26 cellular contexts compared by ENCODE assay signal in genomic region chr3:73010158-73010557, GRCh38. TPM values are rescaled to one million over a fixed set of nuclear protein-coding genes. Genes with fewer than 3 reads are reported as not detected.
DNase-seq lines count a peak whose midpoint lies in the region; ATAC-seq, FAIRE-seq and TF ChIP-seq lines count a peak whose summit lies in the region.
"Had no signal": no experiment of that assay in that cellular context is flagged by ENCODE, and none has a peak within 500 bp of the region (broad histone marks: within the 10 kb centered on the region; RNA-seq: fewer than 3 reads in every experiment).

No MANE protein-coding gene starts in this region.

- peaks cover 100% of the 10 kb centered on the region for H3K79me2 ChIP-seq in HepG2 (ENCODE audit: insufficient read depth, low read length)
- peaks cover 95% of the 10 kb centered on the region for H3K79me2 ChIP-seq in PC-9 (ENCODE audit: low read depth)

- FAIRE-seq in HepG2 (lab: Jason Lieb, UNC) = no peak
- FAIRE-seq: endothelial cell of umbilical vein, GM19239 had no signal

- no peak overlapping the region for H3K9ac ChIP-seq in HepG2 (ENCODE audit: insufficient read depth, low read depth, low read length)

- WGBS in HepG2 (ENCODE audit: low lambda C conversion rate) = 94% methylated on average over 6 of the region's 6 CpGs
- 93% methylated on average over 6 of the region's 6 CpGs for WGBS in right lobe of liver (ENCODE audit: insufficient coverage, low coverage, low lambda C conversion rate, missing lambda C conversion rate)

- H3K27ac Mint-ChIP-seq in WTC11 = peak overlapping the region; percentile 54; the same call in 1 of the 2 replicates

- no peak for TF ChIP-seq POLR2A in HepG2 (IDR thresholded peaks at IDR 0.05; ENCODE audit: insufficient read depth in 1 of 2, low read depth in 2 of 2, low read length in 2 of 2)
- no peak for TF ChIP-seq POLR2A in right lobe of liver (IDR thresholded peaks at IDR 0.05)

- ATAC-seq in HepG2 (no peak), right lobe of liver (no peak), WTC11 (no peak), GM21529 (IDR thresholded peaks at IDR 0.05; ENCODE audit: unreplicated experiment) (no peak)
- ATAC-seq: activated CD4-positive, CD25-positive, alpha-beta regulatory T cell treated with anti-CD3 and anti-CD28 coated beads, Interleukin-2, amount 50 U/mL, for 24 hours; activated CD8-positive, alpha-beta T cell treated with anti-CD3 and anti-CD28 coated beads for 36 hours had no signal

- TF ChIP-seq EP300 in HepG2 (IDR thresholded peaks at IDR 0.05; ENCODE audit: low read depth in 2 of 2, low read length in 2 of 2) (no peak), HepG2 (CRISPR knock-in tag; IDR thresholded peaks at IDR 0.05; ENCODE audit: borderline replicate concordance) (no peak)

- peak overlapping the region; percentile 6 for H3K27ac ChIP-seq in HepG2 (ENCODE audit: extremely low read length, insufficient read depth, low read length)
- no peak overlapping the region for H3K27ac ChIP-seq in right lobe of liver
- peak overlapping the region; percentile 58 for H3K27ac ChIP-seq in substantia nigra (ENCODE audit: low read depth, low read length, poor library complexity, severe bottlenecking)
- no peak overlapping the region for H3K27ac ChIP-seq in PC-9
- H3K27ac ChIP-seq: thyroid gland had no signal

- 0 out of 2 replicates have a peak, but pooled peaks cover 2% of the 10 kb centered on the region for H3F3A ChIP-seq in PC-9 (ENCODE audit: insufficient read depth, low read depth)

- no peaks in the 10 kb centered on the region for H3K9me2 ChIP-seq in PC-9 (ENCODE audit: insufficient read depth)

- H3K27me3 Mint-ChIP-seq in WTC11 (ENCODE audit: low read depth) = no peaks in the 10 kb centered on the region
- H3K27me3 Mint-ChIP-seq: activated CD8-positive, alpha-beta T cell treated with anti-CD3 and anti-CD28 coated beads for 36 hours had no signal

- H3K4me1 Mint-ChIP-seq in WTC11 = peaks cover 51% of the 10 kb centered on the region

- no peaks in the 10 kb centered on the region for H3K9me3 ChIP-seq in HepG2 (ENCODE audit: low read length)
- no peaks in the 10 kb centered on the region for H3K9me3 ChIP-seq in right lobe of liver
- no peaks in the 10 kb centered on the region for H3K9me3 ChIP-seq in PC-9 (ENCODE audit: insufficient read depth, low read depth)
- H3K9me3 ChIP-seq: thyroid gland had no signal

- in situ Hi-C loops in HepG2 (cut with HindIII; ENCODE audit: extremely low pct_ligation_motif_present, low pct_unique_long_range_greater_than_20kb) = no loop called here

- no peak overlapping the region for H3K4me3 Mint-ChIP-seq in WTC11
- H3K4me3 Mint-ChIP-seq: activated CD8-positive, alpha-beta T cell treated with anti-CD3 and anti-CD28 coated beads for 36 hours had no signal

- peaks cover 6 to 34% of the 10 kb centered on the region in 2 experiments; a peak in 4 of 5 replicates for H3K36me3 ChIP-seq in HepG2 (replicated peaks in 1 of 2; ENCODE audit: control insufficient read depth in 1 of 2, insufficient read depth in 2 of 2, low read length in 2 of 2)
- H3K36me3 ChIP-seq in right lobe of liver = peaks cover 0 to 15% (median 0%) of the 10 kb centered on the region in 4 donors
- H3K36me3 ChIP-seq in PC-9 (ENCODE audit: low read depth) = no peaks in the 10 kb centered on the region

- CTCF ChIA-PET in HepG2 (lab: Yijun Ruan, JAX; ENCODE audit: low intra/inter-chr PET ratio, low total read pairs) (no interaction called here), WTC11 (lab: Charles Lee) (no interaction called here), PC-9 (lab: Charles Lee) (no interaction called here)

- H2AFZ ChIP-seq in HepG2 (ENCODE audit: low read length) = no peak overlapping the region
- H2AFZ ChIP-seq in PC-9 = no peak overlapping the region

- no peak for TF ChIP-seq RAD21 in HepG2 (CRISPR knock-in tag; IDR thresholded peaks at IDR 0.05)

- H3K36me3 Mint-ChIP-seq in WTC11 = peaks cover 23% of the 10 kb centered on the region

- H3K4me1 ChIP-seq in HepG2 (ENCODE audit: insufficient read depth, low read length) (peaks cover 68% of the 10 kb centered on the region), right lobe of liver (peaks cover 0 to 20% (median 0%) of the 10 kb centered on the region in 4 donors), PC-9 (replicated peaks; ENCODE audit: insufficient read depth) (no peaks in the 10 kb centered on the region)

- POLR2A ChIA-PET in HepG2 (lab: Yijun Ruan, JAX) = interaction anchor here (1.5 kb wide), 1 partner anchor 8 kb away, joined by 6 read pairs; no protein-coding TSS in a partner anchor
- POLR2A ChIA-PET in WTC11 (lab: Charles Lee) = no interaction called here
- POLR2A ChIA-PET in PC-9 (lab: Charles Lee; ENCODE audit: unreplicated experiment) = no interaction called here

- intact Hi-C loops in HepG2 (cut with micrococcal nuclease; ENCODE audit: unreplicated experiment) = no loop called here
- intact Hi-C loops in right lobe of liver (cut with DNase I) = no loop called here
- intact Hi-C loops in PC-9 (cut with micrococcal nuclease; ENCODE audit: unreplicated experiment) = no loop called here

- no peak overlapping the region for H3K4me3 ChIP-seq in HepG2 (replicated peaks in 1 of 3; ENCODE audit: insufficient read depth in 1 of 3, low read depth in 2 of 3, low read length in 3 of 3)
- H3K4me3 ChIP-seq in right lobe of liver = no peak overlapping the region
- no peak overlapping the region for H3K4me3 ChIP-seq in PC-9
- H3K4me3 ChIP-seq: thyroid gland had no signal

- H4K20me1 ChIP-seq in HepG2 (ENCODE audit: insufficient read depth, low read length) (peaks cover 98% of the 10 kb centered on the region), PC-9 (ENCODE audit: insufficient read depth) (peaks cover 84% of the 10 kb centered on the region)

- TF ChIP-seq CTCF in HepG2 (CRISPR knock-in tag; IDR thresholded peaks at IDR 0.05) = no peak
- no peak for TF ChIP-seq CTCF in right lobe of liver (IDR thresholded peaks at IDR 0.05)
- TF ChIP-seq CTCF in WTC11 (IDR thresholded peaks at IDR 0.05) = no peak
- TF ChIP-seq CTCF in PC-9 (conservative IDR thresholded peaks at IDR 0.05) = no peak

- BruUV-seq in HepG2 (replicated peaks; lab: Mats Ljungman, UMichigan) (no TSS peak), PC-9 (replicated peaks; lab: Mats Ljungman, UMichigan) (no TSS peak)

- H3K4me2 ChIP-seq in HepG2 (ENCODE audit: low read depth, low read length) = no peak overlapping the region
- no peak overlapping the region for H3K4me2 ChIP-seq in PC-9

- no peaks in the 10 kb centered on the region for H3K9me3 Mint-ChIP-seq in WTC11
- H3K9me3 Mint-ChIP-seq: activated CD8-positive, alpha-beta T cell treated with anti-CD3 and anti-CD28 coated beads for 36 hours had no signal

- H3K27me3 ChIP-seq in HepG2 (ENCODE audit: control insufficient read depth in 1 of 2, insufficient read depth in 2 of 2, low read length in 2 of 2) (no peaks in the 10 kb centered on the region), right lobe of liver (no peaks in the 10 kb centered on the region), PC-9 (ENCODE audit: insufficient read depth, low read depth) (no peaks in the 10 kb centered on the region)
- H3K27me3 ChIP-seq: thyroid gland had no signal

- no peak for DNase-seq in HepG2 (ENCODE audit: low spot score)
- no peak for DNase-seq in right lobe of liver
- DNase-seq in WTC11 (ENCODE audit: low spot score) = no peak
- peak; percentile 76 for DNase-seq in foreskin melanocyte
- no peak for DNase-seq in substantia nigra (lab: John Stamatoyannopoulos, UW)
- no peak for DNase-seq in NK-92 treated with Interleukin-12 subunit alpha and Interleukin-12 subunit beta, amount 100 ng/mL, for 24 hours (lab: John Stamatoyannopoulos, UW)
- no peak for DNase-seq in PC-9
- DNase-seq: activated CD8-positive, alpha-beta T cell treated with anti-CD3 and anti-CD28 coated beads for 36 hours; activated naive CD4-positive, alpha-beta T cell treated with Interleukin-2 at 50 U/mL for 16 hours; C1 segment of cervical spinal cord; caudate nucleus; dermis blood vessel endothelial cell; EL; NCI-H1105; NCI-H2081 treated with DMSO at 0.1 percent for 48 hours; NCI-H446; NCI-H82; retina; SHP77 treated with DMSO at 0.1 percent for 48 hours; stimulated activated CD4-positive, alpha-beta T cell treated with anti-CD3 and anti-CD28 coated beads, Interleukin-4, amount 100 ng/mL, for 24 hours; stimulated activated naive CD4-positive, alpha-beta T cell; thyroid gland had no signal

RNA-seq across cellular contexts. Expression of gene PPP4R2, which starts 13.5 kb away (rescaled TPM):
- 161 and 236 TPM in 2 replicates for total RNA-seq in HepG2 (2016; rRNA removed; fragmentation: Illumina TruSeq; extraction: Trizol)
- 18.1 and 21.7 TPM in 2 replicates for total RNA-seq in HepG2 (2016; cell fraction: cytosol; rRNA removed; fragmentation: Illumina TruSeq; extraction: Trizol; ENCODE audit: low read depth)
- 150 and 234 TPM in 2 replicates for total RNA-seq in HepG2 (2016; cell fraction: insoluble cytoplasmic fraction; rRNA removed; fragmentation: Illumina TruSeq; extraction: Trizol)
- total RNA-seq in HepG2 (2016; cell fraction: membrane; rRNA removed; fragmentation: Illumina TruSeq; extraction: Trizol) = 72.3 and 89.6 TPM in 2 replicates
- 79.4 and 87.0 TPM in 2 replicates for total RNA-seq in HepG2 (2016; cell fraction: nucleus; rRNA removed; fragmentation: Illumina TruSeq; extraction: Trizol)
- 15.7 and 22.3 TPM in 2 replicates for polyA plus RNA-seq in HepG2 (2011; rRNA removed)
- polyA plus RNA-seq in HepG2 (2011; cell fraction: cytosol; rRNA removed) = 6.1 and 10.5 TPM in 2 replicates
- 8.1 and 12.7 TPM in 2 replicates for polyA plus RNA-seq in HepG2 (2011; cell fraction: nucleus; rRNA removed)
- 28.4 and 56.3 TPM in 2 replicates for polyA plus RNA-seq in HepG2 (2012)
- polyA plus RNA-seq in HepG2 (2016; cell fraction: cytosol; fragmentation: Illumina TruSeq; extraction: Trizol; ENCODE audit: low read depth) = 6.1 and 6.8 TPM in 2 replicates
- 118 and 119 TPM in 2 replicates for polyA plus RNA-seq in HepG2 (2016; cell fraction: insoluble cytoplasmic fraction; fragmentation: Illumina TruSeq; extraction: Trizol; ENCODE audit: low read depth)
- polyA plus RNA-seq in HepG2 (2016; cell fraction: membrane; fragmentation: Illumina TruSeq; extraction: Trizol; ENCODE audit: low read depth) = 23.0 and 29.4 TPM in 2 replicates
- polyA plus RNA-seq in HepG2 (2016; cell fraction: nucleus; fragmentation: Illumina TruSeq; extraction: Trizol; ENCODE audit: insufficient read depth, low read depth) = 77.6 and 79.2 TPM in 2 replicates
- 2.8 and 5.1 TPM in 2 replicates for polyA minus RNA-seq in HepG2 (2011; rRNA and poly(A)+ RNA removed; ENCODE audit: low replicate concordance)
- 32.5 and 44.9 TPM in 2 replicates for polyA minus RNA-seq in HepG2 (2011; cell fraction: cytosol; rRNA and poly(A)+ RNA removed)
- polyA minus RNA-seq in HepG2 (2011; cell fraction: nucleus; rRNA and poly(A)+ RNA removed) = 52.5 and 52.7 TPM in 2 replicates
- total RNA-seq in right lobe of liver = 10 to 100 TPM; 23.7 to 56.1 (median 42.3) TPM
- total RNA-seq in WTC11 (2021) = 70.3 to 80.4 TPM (median 78.1 TPM) in 3 replicates
- total RNA-seq in PC-9 (2021) = 63.2 and 97.4 TPM in 2 replicates

RNA-seq across cellular contexts. Expression of gene EBLN2, which starts 51.3 kb away (rescaled TPM):
- total RNA-seq in HepG2 (2016; rRNA removed; fragmentation: Illumina TruSeq; extraction: Trizol) (1.3 and 8.3 TPM in 2 replicates), right lobe of liver (1 to 10 TPM; 1.5 to 3.8 (median 1.7) TPM), WTC11 (2021) (2.3 to 4.3 TPM (median 3.1 TPM) in 3 replicates), PC-9 (2021) (5.5 and 5.6 TPM in 2 replicates)
- 3.8 and 3.9 TPM in 2 replicates for total RNA-seq in HepG2 (2016; cell fraction: cytosol; rRNA removed; fragmentation: Illumina TruSeq; extraction: Trizol; ENCODE audit: low read depth)
- total RNA-seq in HepG2 (2016; cell fraction: insoluble cytoplasmic fraction; rRNA removed; fragmentation: Illumina TruSeq; extraction: Trizol) = 0.92 and 8.0 TPM in 2 replicates
- 6.1 and 8.1 TPM in 2 replicates for total RNA-seq in HepG2 (2016; cell fraction: membrane; rRNA removed; fragmentation: Illumina TruSeq; extraction: Trizol)
- total RNA-seq in HepG2 (2016; cell fraction: nucleus; rRNA removed; fragmentation: Illumina TruSeq; extraction: Trizol) = 22.4 and 25.8 TPM in 2 replicates
- polyA plus RNA-seq in HepG2 (2011; rRNA removed) = 2.6 and 3.3 TPM in 2 replicates
- polyA plus RNA-seq in HepG2 (2011; cell fraction: cytosol; rRNA removed) = 0.21 and 0.36 TPM in 2 replicates
- polyA plus RNA-seq in HepG2 (2011; cell fraction: nucleus; rRNA removed) = 8.2 and 8.5 TPM in 2 replicates
- polyA plus RNA-seq in HepG2 (2012) = 1.7 and 1.9 TPM in 2 replicates
- not detected in 2 replicates for polyA plus RNA-seq in HepG2 (2016; cell fraction: cytosol; fragmentation: Illumina TruSeq; extraction: Trizol; ENCODE audit: low read depth)
- 0.22 and 0.33 TPM in 2 replicates for polyA plus RNA-seq in HepG2 (2016; cell fraction: insoluble cytoplasmic fraction; fragmentation: Illumina TruSeq; extraction: Trizol; ENCODE audit: low read depth)
- not detected in 2 replicates for polyA plus RNA-seq in HepG2 (2016; cell fraction: membrane; fragmentation: Illumina TruSeq; extraction: Trizol; ENCODE audit: low read depth)
- 22.5 and 23.0 TPM in 2 replicates for polyA plus RNA-seq in HepG2 (2016; cell fraction: nucleus; fragmentation: Illumina TruSeq; extraction: Trizol; ENCODE audit: insufficient read depth, low read depth)
- polyA minus RNA-seq in HepG2 (2011; rRNA and poly(A)+ RNA removed; ENCODE audit: low replicate concordance) = 6.9 and 7.2 TPM in 2 replicates
- 0.99 and 1.4 TPM in 2 replicates for polyA minus RNA-seq in HepG2 (2011; cell fraction: cytosol; rRNA and poly(A)+ RNA removed)
- polyA minus RNA-seq in HepG2 (2011; cell fraction: nucleus; rRNA and poly(A)+ RNA removed) = 46.7 and 49.7 TPM in 2 replicates

Comparison
In these comparisons a context has a peak if more than half of its experiments do, and no peak if none do; other contexts are left out.
1. H3K27ac ChIP-seq: peak in HepG2 (single experiment) and substantia nigra (single experiment); none in right lobe of liver (0 of 3) and PC-9 (single experiment).